ENCODE assay signal across 24 cellular contexts in the genomic region with DNA sequence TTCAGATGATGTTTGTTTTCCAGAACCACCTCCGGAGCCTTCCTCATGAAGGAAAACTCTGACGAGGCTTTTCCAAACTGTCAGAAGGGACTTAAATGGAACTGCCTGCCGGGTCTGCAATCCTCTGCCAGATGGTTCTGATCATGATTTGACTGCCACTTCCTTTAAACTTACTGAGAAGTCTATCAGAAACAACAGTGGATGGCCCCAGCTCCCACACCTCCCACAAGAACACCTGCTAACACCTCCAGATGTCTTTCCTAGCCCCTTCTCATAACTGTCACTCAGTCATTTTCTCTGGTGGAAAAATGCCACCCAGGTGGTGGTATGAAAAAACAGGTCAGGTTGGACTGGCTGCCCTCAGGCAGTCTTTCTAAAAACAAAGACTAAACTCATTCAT.
DNase-seq lines count a peak whose midpoint lies in the region; ATAC-seq lines count a peak whose summit lies in the region.
"Had no signal": no experiment of that assay in that cellular context is flagged by ENCODE, and none has a peak within 500 bp of the region (broad histone marks: within the 10 kb centered on the region; RNA-seq: fewer than 3 reads in every experiment).

No MANE protein-coding gene starts in this region.

- H3K27ac Mint-ChIP-seq in activated CD4-positive, alpha-beta T cell treated with anti-CD3 and anti-CD28 coated beads for 36 hours: peak overlapping the region; percentile 53
- no peak overlapping the region for H3K27ac Mint-ChIP-seq in activated CD4-positive, alpha-beta T cell treated with anti-CD3 and anti-CD28 coated beads, Interleukin-2, amount 10 ng/mL, durations not matched to agents 7 days and 5 days
- peak overlapping the region; percentile 34 for H3K27ac Mint-ChIP-seq in stimulated activated naive CD8-positive, alpha-beta T cell treated with anti-CD3 and anti-CD28 coated beads, Interleukin-15, Interleukin-2, amounts not matched to agents 100 ng/mL and 50 ng/mL, for 24 hours
- no peak overlapping the region for H3K27ac Mint-ChIP-seq in activated CD4-positive, alpha-beta memory T cell treated with anti-CD3 and anti-CD28 coated beads, Interleukin-2, amount 10 ng/mL, durations not matched to agents 7 days and 5 days
- H3K27ac Mint-ChIP-seq: HFFc6 had no signal

- no peaks in the 10 kb centered on the region for H3K36me3 Mint-ChIP-seq in activated CD4-positive, alpha-beta T cell treated with anti-CD3 and anti-CD28 coated beads for 36 hours (ENCODE audit: low read depth)
- H3K36me3 Mint-ChIP-seq in activated CD4-positive, alpha-beta T cell treated with anti-CD3 and anti-CD28 coated beads, Interleukin-2, amount 10 ng/mL, durations not matched to agents 7 days and 5 days (ENCODE audit: low read depth): no peaks in the 10 kb centered on the region
- no peaks in the 10 kb centered on the region for H3K36me3 Mint-ChIP-seq in stimulated activated naive CD8-positive, alpha-beta T cell treated with anti-CD3 and anti-CD28 coated beads, Interleukin-15, Interleukin-2, amounts not matched to agents 100 ng/mL and 50 ng/mL, for 24 hours (ENCODE audit: low read depth)
- no peaks in the 10 kb centered on the region for H3K36me3 Mint-ChIP-seq in activated CD4-positive, alpha-beta memory T cell treated with anti-CD3 and anti-CD28 coated beads, Interleukin-2, amount 10 ng/mL, durations not matched to agents 7 days and 5 days (ENCODE audit: low read depth)

- H3K9me3 Mint-ChIP-seq in activated CD4-positive, alpha-beta T cell treated with anti-CD3 and anti-CD28 coated beads for 36 hours (ENCODE audit: low read depth): no peaks in the 10 kb centered on the region
- H3K9me3 Mint-ChIP-seq in activated CD4-positive, alpha-beta T cell treated with anti-CD3 and anti-CD28 coated beads, Interleukin-2, amount 10 ng/mL, durations not matched to agents 7 days and 5 days: no peaks in the 10 kb centered on the region
- peaks cover 4% of the 10 kb centered on the region for H3K9me3 Mint-ChIP-seq in stimulated activated naive CD8-positive, alpha-beta T cell treated with anti-CD3 and anti-CD28 coated beads, Interleukin-15, Interleukin-2, amounts not matched to agents 100 ng/mL and 50 ng/mL, for 24 hours
- no peaks in the 10 kb centered on the region for H3K9me3 Mint-ChIP-seq in activated CD4-positive, alpha-beta memory T cell treated with anti-CD3 and anti-CD28 coated beads, Interleukin-2, amount 10 ng/mL, durations not matched to agents 7 days and 5 days
- H3K9me3 Mint-ChIP-seq: HFFc6 had no signal

- peaks cover 42% of the 10 kb centered on the region for H3K4me1 ChIP-seq in thymus (ENCODE audit: control insufficient read depth, insufficient read depth, low read length)
- H3K4me1 ChIP-seq: HAP-1, SJSA1 had no signal

- intact Hi-C loops in activated CD4-positive, alpha-beta T cell treated with anti-CD3 and anti-CD28 coated beads for 36 hours (cut with DNase I, micrococcal nuclease): loop anchor here in 1 of 2 experiments (1.0 kb wide), 1 partner anchor 34 kb away; no protein-coding TSS in a partner anchor

- POLR2A ChIA-PET in activated CD4-positive, alpha-beta T cell treated with anti-CD3 and anti-CD28 coated beads for 36 hours (lab: Charles Lee): no interaction called here
- POLR2A ChIA-PET in activated CD4-positive, alpha-beta T cell treated with anti-CD3 and anti-CD28 coated beads, Interleukin-2, amount 10 ng/mL, durations not matched to agents 7 days and 5 days (lab: Charles Lee): no interaction called here
- POLR2A ChIA-PET in activated CD4-positive, alpha-beta memory T cell treated with anti-CD3 and anti-CD28 coated beads, Interleukin-2, amount 10 ng/mL, durations not matched to agents 7 days and 5 days (lab: Charles Lee): no interaction called here

- peak; percentile 17 for DNase-seq in activated CD4-positive, alpha-beta T cell treated with anti-CD3 and anti-CD28 coated beads for 36 hours
- no peak for DNase-seq in activated CD4-positive, alpha-beta T cell treated with anti-CD3 and anti-CD28 coated beads, Interleukin-2, amount 10 ng/mL, durations not matched to agents 7 days and 5 days
- DNase-seq in stimulated activated naive CD8-positive, alpha-beta T cell treated with anti-CD3 and anti-CD28 coated beads, Interleukin-15, Interleukin-2, amounts not matched to agents 100 U/mL and 50 U/mL, for 24 hours: no peak
- DNase-seq in UCSD-AML1 (lab: John Stamatoyannopoulos, UW; ENCODE audit: unreplicated experiment) (peak; percentile 32), DMS53 (lab: John Stamatoyannopoulos, UW) (no peak)
- DNase-seq in activated CD4-positive, alpha-beta memory T cell treated with anti-CD3 and anti-CD28 coated beads, Interleukin-2, amount 10 ng/mL, durations not matched to agents 7 days and 5 days: no peak
- DNase-seq: DMS79; GF-D8; GOT3; HFFc6; MV-4-11; NCI-H1105; NCI-H510A treated with DMSO at 0.1 percent for 48 hours; NCI-H748 treated with DMSO at 0.1 percent for 48 hours; NK-92 treated with Interleukin-12 subunit alpha and Interleukin-12 subunit beta, amount 100 ng/mL, for 24 hours; Right ventricle myocardium superior; RPMI8226 had no signal

- WGBS in thymus: 16% methylated on average over 3 of the region's 3 CpGs

- no peak overlapping the region for H3K4me3 Mint-ChIP-seq in activated CD4-positive, alpha-beta T cell treated with anti-CD3 and anti-CD28 coated beads for 36 hours
- no peak overlapping the region for H3K4me3 Mint-ChIP-seq in activated CD4-positive, alpha-beta T cell treated with anti-CD3 and anti-CD28 coated beads, Interleukin-2, amount 10 ng/mL, durations not matched to agents 7 days and 5 days
- H3K4me3 Mint-ChIP-seq in stimulated activated naive CD8-positive, alpha-beta T cell treated with anti-CD3 and anti-CD28 coated beads, Interleukin-15, Interleukin-2, amounts not matched to agents 100 ng/mL and 50 ng/mL, for 24 hours: no peak overlapping the region
- H3K4me3 Mint-ChIP-seq in activated CD4-positive, alpha-beta memory T cell treated with anti-CD3 and anti-CD28 coated beads, Interleukin-2, amount 10 ng/mL, durations not matched to agents 7 days and 5 days: no peak overlapping the region
- H3K4me3 Mint-ChIP-seq: HFFc6 had no signal

- no peaks in the 10 kb centered on the region for H3K36me3 ChIP-seq in thymus (ENCODE audit: control insufficient read depth, insufficient read depth)
- H3K36me3 ChIP-seq: HAP-1, SJSA1 had no signal

- no peaks in the 10 kb centered on the region for H3K27me3 ChIP-seq in thymus (ENCODE audit: control insufficient read depth, insufficient read depth)

- ATAC-seq in activated CD4-positive, alpha-beta T cell treated with anti-CD3 and anti-CD28 coated beads for 36 hours: peak; percentile 26
- no peak for ATAC-seq in stimulated activated naive CD8-positive, alpha-beta T cell treated with anti-CD3 and anti-CD28 coated beads, Interleukin-15, Interleukin-2, amounts not matched to agents 100 U/mL and 50 U/mL, for 24 hours
- ATAC-seq: HepG2, K562 had no signal

- H3K4me3 ChIP-seq in thymus (ENCODE audit: low read length): no peak overlapping the region
- H3K4me3 ChIP-seq: HAP-1, K562, PC-9, SJSA1 had no signal

- H3K4me1 Mint-ChIP-seq in activated CD4-positive, alpha-beta T cell treated with anti-CD3 and anti-CD28 coated beads for 36 hours: peaks cover 14% of the 10 kb centered on the region
- H3K4me1 Mint-ChIP-seq in activated CD4-positive, alpha-beta T cell treated with anti-CD3 and anti-CD28 coated beads, Interleukin-2, amount 10 ng/mL, durations not matched to agents 7 days and 5 days: no peaks in the 10 kb centered on the region
- no peaks in the 10 kb centered on the region for H3K4me1 Mint-ChIP-seq in stimulated activated naive CD8-positive, alpha-beta T cell treated with anti-CD3 and anti-CD28 coated beads, Interleukin-15, Interleukin-2, amounts not matched to agents 100 ng/mL and 50 ng/mL, for 24 hours (ENCODE audit: low read depth)
- H3K4me1 Mint-ChIP-seq in activated CD4-positive, alpha-beta memory T cell treated with anti-CD3 and anti-CD28 coated beads, Interleukin-2, amount 10 ng/mL, durations not matched to agents 7 days and 5 days: no peaks in the 10 kb centered on the region

- peak overlapping the region; percentile 58 for H3K27ac ChIP-seq in thymus (ENCODE audit: low read depth)
- H3K27ac ChIP-seq: PC-9, SJSA1 had no signal

- no peaks in the 10 kb centered on the region for H3K9me3 ChIP-seq in thymus (ENCODE audit: control insufficient read depth)
- H3K9me3 ChIP-seq: SJSA1 had no signal

- CTCF ChIA-PET in activated CD4-positive, alpha-beta T cell treated with anti-CD3 and anti-CD28 coated beads for 36 hours (lab: Charles Lee): no interaction called here
- CTCF ChIA-PET in activated CD4-positive, alpha-beta T cell treated with anti-CD3 and anti-CD28 coated beads, Interleukin-2, amount 10 ng/mL, durations not matched to agents 7 days and 5 days (lab: Charles Lee): no interaction called here
- CTCF ChIA-PET in activated CD4-positive, alpha-beta memory T cell treated with anti-CD3 and anti-CD28 coated beads, Interleukin-2, amount 10 ng/mL, durations not matched to agents 7 days and 5 days (lab: Charles Lee): no interaction called here

- peaks cover 9% of the 10 kb centered on the region for H3K27me3 Mint-ChIP-seq in activated CD4-positive, alpha-beta T cell treated with anti-CD3 and anti-CD28 coated beads for 36 hours
- no peaks in the 10 kb centered on the region for H3K27me3 Mint-ChIP-seq in activated CD4-positive, alpha-beta T cell treated with anti-CD3 and anti-CD28 coated beads, Interleukin-2, amount 10 ng/mL, durations not matched to agents 7 days and 5 days
- H3K27me3 Mint-ChIP-seq in stimulated activated naive CD8-positive, alpha-beta T cell treated with anti-CD3 and anti-CD28 coated beads, Interleukin-15, Interleukin-2, amounts not matched to agents 100 ng/mL and 50 ng/mL, for 24 hours: peaks cover 12% of the 10 kb centered on the region
- peaks cover 18% of the 10 kb centered on the region for H3K27me3 Mint-ChIP-seq in activated CD4-positive, alpha-beta memory T cell treated with anti-CD3 and anti-CD28 coated beads, Interleukin-2, amount 10 ng/mL, durations not matched to agents 7 days and 5 days

Comparison
In these comparisons a context has a peak if more than half of its experiments do, and no peak if none do; other contexts are left out.
1. DNase-seq: peak in activated CD4-positive, alpha-beta T cell treated with anti-CD3 and anti-CD28 coated beads for 36 hours (single experiment) and UCSD-AML1 (single experiment); none in activated CD4-positive, alpha-beta T cell treated with anti-CD3 and anti-CD28 coated beads, Interleukin-2, amount 10 ng/mL, durations not matched to agents 7 days and 5 days (single experiment), stimulated activated naive CD8-positive, alpha-beta T cell treated with anti-CD3 and anti-CD28 coated beads, Interleukin-15, Interleukin-2, amounts not matched to agents 100 U/mL and 50 U/mL, for 24 hours (single experiment), DMS53 (single experiment) and activated CD4-positive, alpha-beta memory T cell treated with anti-CD3 and anti-CD28 coated beads, Interleukin-2, amount 10 ng/mL, durations not matched to agents 7 days and 5 days (single experiment).
2. H3K27ac Mint-ChIP-seq: peak in activated CD4-positive, alpha-beta T cell treated with anti-CD3 and anti-CD28 coated beads for 36 hours (single experiment) and stimulated activated naive CD8-positive, alpha-beta T cell treated with anti-CD3 and anti-CD28 coated beads, Interleukin-15, Interleukin-2, amounts not matched to agents 100 ng/mL and 50 ng/mL, for 24 hours (single experiment); none in activated CD4-positive, alpha-beta T cell treated with anti-CD3 and anti-CD28 coated beads, Interleukin-2, amount 10 ng/mL, durations not matched to agents 7 days and 5 days (single experiment) and activated CD4-positive, alpha-beta memory T cell treated with anti-CD3 and anti-CD28 coated beads, Interleukin-2, amount 10 ng/mL, durations not matched to agents 7 days and 5 days (single experiment).